Comparison of ENCODE assay signal across 13 cellular contexts in genomic region chr7:110790992-110791391, GRCh38.
DNase-seq lines count a peak whose midpoint lies in the region; ATAC-seq lines count a peak whose summit lies in the region.
"Had no signal": no experiment of that assay in that cellular context is flagged by ENCODE, and none has a peak within 500 bp of the region (broad histone marks: within the 10 kb centered on the region; RNA-seq: fewer than 3 reads in every experiment).

No MANE protein-coding gene starts in this region.

- ATAC-seq in HG02623 (IDR thresholded peaks at IDR 0.05; ENCODE audit: unreplicated experiment) (no peak), GM19035 (IDR thresholded peaks at IDR 0.05; ENCODE audit: unreplicated experiment) (no peak)

- H3K9me3 ChIP-seq in GM23248 (ENCODE audit: low read depth) = no peaks in the 10 kb centered on the region
- H3K9me3 ChIP-seq: BLaER1 treated with 17β-estradiol and CSF1 and Interleukin-3, amounts not matched to agents 10 nM and 100 nM had no signal

- in situ Hi-C loops in GM23248 (cut with MboI) = no loop called here

- no peaks in the 10 kb centered on the region for H4K20me1 ChIP-seq in GM23248 (ENCODE audit: insufficient read depth)
- H4K20me1 ChIP-seq: BLaER1 treated with 17β-estradiol and CSF1 and Interleukin-3, amounts not matched to agents 10 nM and 100 nM had no signal

- H3K4me1 ChIP-seq in GM23248 (ENCODE audit: insufficient read depth) = no peaks in the 10 kb centered on the region
- H3K4me1 ChIP-seq: BLaER1 treated with 17β-estradiol and CSF1 and Interleukin-3, amounts not matched to agents 10 nM and 100 nM had no signal

- no peaks in the 10 kb centered on the region for H3K36me3 ChIP-seq in GM23248 (ENCODE audit: low read depth)
- H3K36me3 ChIP-seq: BLaER1 treated with 17β-estradiol and CSF1 and Interleukin-3, amounts not matched to agents 10 nM and 100 nM had no signal

- no peak overlapping the region for H3K27ac ChIP-seq in GM23248
- H3K27ac ChIP-seq: BLaER1 treated with 17β-estradiol and CSF1 and Interleukin-3, amounts not matched to agents 10 nM and 100 nM; KMS-11 had no signal

- no peak overlapping the region for H3K4me3 ChIP-seq in GM23248
- H3K4me3 ChIP-seq: BLaER1 treated with 17β-estradiol and CSF1 and Interleukin-3, amounts not matched to agents 10 nM and 100 nM had no signal

- DNase-seq in AG20443 (ENCODE audit: low spot score) (peak; percentile 6), GM23248 (peak; percentile 4), astrocyte of the hippocampus (ENCODE audit: low read depth, low spot score) (peak; percentile 8), islet precursor cell (no peak), Kasumi-1 (lab: John Stamatoyannopoulos, UW) (no peak)
- DNase-seq: CD4-positive, CD25-positive, alpha-beta regulatory T cell; DMS53; GOT3; H9 had no signal

- H3K4me2 ChIP-seq in GM23248 (ENCODE audit: unreplicated experiment) = no peak overlapping the region
- H3K4me2 ChIP-seq: BLaER1 treated with 17β-estradiol and CSF1 and Interleukin-3, amounts not matched to agents 10 nM and 100 nM; KMS-11 had no signal

- no peaks in the 10 kb centered on the region for H3K79me2 ChIP-seq in GM23248 (ENCODE audit: insufficient read depth)

- H3K9ac ChIP-seq in GM23248 = no peak overlapping the region
- H3K9ac ChIP-seq: BLaER1 treated with 17β-estradiol and CSF1 and Interleukin-3, amounts not matched to agents 10 nM and 100 nM; KMS-11 had no signal

- no peaks in the 10 kb centered on the region for H3K27me3 ChIP-seq in GM23248 (replicated peaks; ENCODE audit: insufficient read depth)
- H3K27me3 ChIP-seq: BLaER1 treated with 17β-estradiol and CSF1 and Interleukin-3, amounts not matched to agents 10 nM and 100 nM had no signal

- H2AFZ ChIP-seq in GM23248 = no peak overlapping the region

- H3K9me2 ChIP-seq in GM23248 (ENCODE audit: insufficient read depth) = no peaks in the 10 kb centered on the region

- no peaks in the 10 kb centered on the region for H3F3A ChIP-seq in GM23248 (ENCODE audit: insufficient read depth)

Comparison
In these comparisons a context has a peak if more than half of its experiments do, and no peak if none do; other contexts are left out.
1. DNase-seq: peak in AG20443 (single experiment), GM23248 (single experiment) and astrocyte of the hippocampus (single experiment); none in islet precursor cell (single experiment) and Kasumi-1 (0 of 2).